ENCODE assay signal across 27 cellular contexts in the genomic region with DNA sequence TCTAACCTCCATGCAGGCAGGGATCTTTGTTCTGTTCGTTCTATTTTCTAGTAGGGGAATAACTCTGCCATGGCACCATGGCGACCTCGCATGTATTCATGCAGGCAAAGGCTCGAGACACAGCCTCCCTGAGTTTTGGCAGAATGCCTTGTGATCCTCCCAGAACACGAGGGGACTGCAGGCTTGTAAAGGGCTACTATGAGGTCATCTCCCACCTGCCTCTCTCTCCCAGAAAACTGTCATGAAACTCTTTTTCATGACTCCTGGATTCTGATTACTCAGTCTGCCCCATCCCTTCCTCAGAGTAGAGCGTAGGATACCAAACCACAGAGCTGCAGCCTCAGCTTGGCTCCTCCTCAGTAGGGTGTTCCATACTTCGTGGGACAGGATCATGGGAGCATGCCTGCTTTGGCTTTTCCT.
DNase-seq lines count a peak whose midpoint lies in the region; ATAC-seq and TF ChIP-seq lines count a peak whose summit lies in the region.
"Had no signal": no experiment of that assay in that cellular context is flagged by ENCODE, and none has a peak within 500 bp of the region (broad histone marks: within the 10 kb centered on the region; RNA-seq: fewer than 3 reads in every experiment).

No MANE protein-coding gene starts in this region.

- in situ Hi-C loops in brain microvascular endothelial cell (cut with HindIII; ENCODE audit: low pct_ligation_motif_present, low sequenced_read_pairs), result no loop called here

- H3K36me3 ChIP-seq in brain microvascular endothelial cell (replicated peaks), result peaks cover 1% of the 10 kb centered on the region
- H3K36me3 ChIP-seq: transverse colon had no signal

- H3K9me3 Mint-ChIP-seq in nephron progenitor cell, result no peaks in the 10 kb centered on the region
- H3K9me3 Mint-ChIP-seq: activated naive CD8-positive, alpha-beta T cell treated with anti-CD3 and anti-CD28 coated beads, Interleukin-2, amount 10 ng/mL, durations not matched to agents 7 days and 5 days; activated T-helper 2 cell treated with anti-CD3 and anti-CD28 coated beads, Interferon-gamma antibody, Interleukin-2, Interleukin-4, amounts not matched to agents 10 μg/mL and 5 μg/mL and 100 μg/mL, durations not matched to agents 14 hours and 24 hours and 36 hours; effector memory CD8-positive, alpha-beta T cell; naive thymus-derived CD8-positive, alpha-beta T cell; stimulated activated naive CD8-positive, alpha-beta T cell treated with anti-CD3 and anti-CD28 coated beads, Interleukin-15, amount 100 ng/mL, for 72 hours had no signal

- H3K36me3 Mint-ChIP-seq in nephron progenitor cell (ENCODE audit: low read depth), result no peaks in the 10 kb centered on the region
- H3K36me3 Mint-ChIP-seq: activated CD8-positive, alpha-beta memory T cell treated with anti-CD3 and anti-CD28 coated beads, Interleukin-2, amount 10 ng/mL, durations not matched to agents 7 days and 5 days; activated naive CD8-positive, alpha-beta T cell treated with anti-CD3 and anti-CD28 coated beads, Interleukin-2, amount 10 ng/mL, durations not matched to agents 7 days and 5 days; brain; IgD-negative memory B cell; memory B cell; naive thymus-derived CD8-positive, alpha-beta T cell had no signal

- no peak overlapping the region for H3K4me3 ChIP-seq in brain microvascular endothelial cell (ENCODE audit: low read depth, low read length)
- H3K4me3 ChIP-seq: transverse colon had no signal

- peaks cover 4% of the 10 kb centered on the region for H3K27me3 Mint-ChIP-seq in nephron progenitor cell (ENCODE audit: low read depth, poor library complexity)

- TF ChIP-seq CTCF in brain microvascular endothelial cell (IDR thresholded peaks at IDR 0.05; ENCODE audit: low read depth, low read length, missing control alignments) (no peak), nephron progenitor cell (IDR thresholded peaks at IDR 0.05) (no peak)

- no peak overlapping the region for H3K27ac ChIP-seq in brain microvascular endothelial cell
- H3K27ac ChIP-seq: transverse colon had no signal

- ATAC-seq in GM21737 (IDR thresholded peaks at IDR 0.05; ENCODE audit: unreplicated experiment), result no peak
- ATAC-seq: activated CD4-positive, alpha-beta T cell treated with anti-CD3 and anti-CD28 coated beads for 36 hours; activated CD8-positive, alpha-beta memory T cell treated with anti-CD3 and anti-CD28 coated beads, Interleukin-2, amount 10 ng/mL, durations not matched to agents 7 days and 5 days; effector memory CD8-positive, alpha-beta T cell; esophagus mucosa; HCT116; naive thymus-derived CD8-positive, alpha-beta T cell; stimulated activated naive CD8-positive, alpha-beta T cell treated with anti-CD3 and anti-CD28 coated beads, Interleukin-15, amount 100 ng/mL, for 72 hours had no signal

- no peaks in the 10 kb centered on the region for H3K27me3 ChIP-seq in brain microvascular endothelial cell (replicated peaks)
- H3K27me3 ChIP-seq: transverse colon had no signal

- DNase-seq in DMS53 (lab: John Stamatoyannopoulos, UW), result peak; percentile 19
- DNase-seq in DMS53 treated with DMSO at 0.1 percent for 48 hours (lab: John Stamatoyannopoulos, UW; ENCODE audit: unreplicated experiment), result no peak
- peak; percentile 9 for DNase-seq in NCI-H226
- peak; percentile 34 for DNase-seq in brain microvascular endothelial cell
- DNase-seq in nephron progenitor cell, result no peak
- no peak for DNase-seq in effector CD4-positive, alpha-beta T cell
- no peak for DNase-seq in hypothalamus (lab: John Stamatoyannopoulos, UW)
- DNase-seq: 8988T; activated CD4-positive, alpha-beta T cell treated with anti-CD3 and anti-CD28 coated beads for 36 hours; activated CD8-positive, alpha-beta memory T cell treated with anti-CD3 and anti-CD28 coated beads, Interleukin-2, amount 10 ng/mL, durations not matched to agents 7 days and 5 days; activated naive CD8-positive, alpha-beta T cell treated with anti-CD3 and anti-CD28 coated beads, Interleukin-2, amount 10 ng/mL, durations not matched to agents 7 days and 5 days; COR-L47; effector memory CD8-positive, alpha-beta T cell; naive thymus-derived CD8-positive, alpha-beta T cell; NCI-H1694; NCI-H526 treated with DMSO at 0.1 percent for 48 hours; Right ventricle myocardium superior; stimulated activated naive CD8-positive, alpha-beta T cell treated with anti-CD3 and anti-CD28 coated beads, Interleukin-15, amount 100 ng/mL, for 72 hours; T-helper 1 cell; transverse colon had no signal

- no peaks in the 10 kb centered on the region for H3K4me1 Mint-ChIP-seq in nephron progenitor cell
- H3K4me1 Mint-ChIP-seq: activated CD4-positive, alpha-beta T cell treated with anti-CD3 and anti-CD28 coated beads for 36 hours; activated CD8-positive, alpha-beta memory T cell treated with anti-CD3 and anti-CD28 coated beads, Interleukin-2, amount 10 ng/mL, durations not matched to agents 7 days and 5 days; activated naive CD8-positive, alpha-beta T cell treated with anti-CD3 and anti-CD28 coated beads, Interleukin-2, amount 10 ng/mL, durations not matched to agents 7 days and 5 days; IgD-negative memory B cell; memory B cell; naive thymus-derived CD8-positive, alpha-beta T cell; stimulated activated naive CD8-positive, alpha-beta T cell treated with anti-CD3 and anti-CD28 coated beads, Interleukin-15, amount 100 ng/mL, for 72 hours had no signal

- peak overlapping the region; percentile 23 for H3K27ac Mint-ChIP-seq in nephron progenitor cell
- H3K27ac Mint-ChIP-seq: activated CD4-positive, alpha-beta T cell treated with anti-CD3 and anti-CD28 coated beads for 36 hours; activated CD8-positive, alpha-beta memory T cell treated with anti-CD3 and anti-CD28 coated beads, Interleukin-2, amount 10 ng/mL, durations not matched to agents 7 days and 5 days; activated naive CD8-positive, alpha-beta T cell treated with anti-CD3 and anti-CD28 coated beads, Interleukin-2, amount 10 ng/mL, durations not matched to agents 7 days and 5 days; activated T-helper 2 cell treated with anti-CD3 and anti-CD28 coated beads, Interferon-gamma antibody, Interleukin-2, Interleukin-4, amounts not matched to agents 10 μg/mL and 5 μg/mL and 100 μg/mL, durations not matched to agents 14 hours and 24 hours and 36 hours; brain; effector memory CD8-positive, alpha-beta T cell; IgD-negative memory B cell; memory B cell; naive thymus-derived CD8-positive, alpha-beta T cell; stimulated activated naive CD8-positive, alpha-beta T cell treated with anti-CD3 and anti-CD28 coated beads, Interleukin-15, amount 100 ng/mL, for 72 hours had no signal

- no peak overlapping the region for H3K4me3 Mint-ChIP-seq in nephron progenitor cell
- H3K4me3 Mint-ChIP-seq: activated CD4-positive, alpha-beta T cell treated with anti-CD3 and anti-CD28 coated beads for 36 hours; activated CD8-positive, alpha-beta memory T cell treated with anti-CD3 and anti-CD28 coated beads, Interleukin-2, amount 10 ng/mL, durations not matched to agents 7 days and 5 days; activated naive CD8-positive, alpha-beta T cell treated with anti-CD3 and anti-CD28 coated beads, Interleukin-2, amount 10 ng/mL, durations not matched to agents 7 days and 5 days; brain; effector memory CD8-positive, alpha-beta T cell; IgD-negative memory B cell; memory B cell; naive thymus-derived CD8-positive, alpha-beta T cell; stimulated activated naive CD8-positive, alpha-beta T cell treated with anti-CD3 and anti-CD28 coated beads, Interleukin-15, amount 100 ng/mL, for 72 hours had no signal

Comparison
In these comparisons a context has a peak if more than half of its experiments do, and no peak if none do; other contexts are left out.
1. DNase-seq: peak in DMS53 (single experiment), NCI-H226 (single experiment) and brain microvascular endothelial cell (single experiment); none in DMS53 treated with DMSO at 0.1 percent for 48 hours (single experiment), nephron progenitor cell (single experiment), effector CD4-positive, alpha-beta T cell (single experiment) and hypothalamus (0 of 51).